In the genomic region with DNA sequence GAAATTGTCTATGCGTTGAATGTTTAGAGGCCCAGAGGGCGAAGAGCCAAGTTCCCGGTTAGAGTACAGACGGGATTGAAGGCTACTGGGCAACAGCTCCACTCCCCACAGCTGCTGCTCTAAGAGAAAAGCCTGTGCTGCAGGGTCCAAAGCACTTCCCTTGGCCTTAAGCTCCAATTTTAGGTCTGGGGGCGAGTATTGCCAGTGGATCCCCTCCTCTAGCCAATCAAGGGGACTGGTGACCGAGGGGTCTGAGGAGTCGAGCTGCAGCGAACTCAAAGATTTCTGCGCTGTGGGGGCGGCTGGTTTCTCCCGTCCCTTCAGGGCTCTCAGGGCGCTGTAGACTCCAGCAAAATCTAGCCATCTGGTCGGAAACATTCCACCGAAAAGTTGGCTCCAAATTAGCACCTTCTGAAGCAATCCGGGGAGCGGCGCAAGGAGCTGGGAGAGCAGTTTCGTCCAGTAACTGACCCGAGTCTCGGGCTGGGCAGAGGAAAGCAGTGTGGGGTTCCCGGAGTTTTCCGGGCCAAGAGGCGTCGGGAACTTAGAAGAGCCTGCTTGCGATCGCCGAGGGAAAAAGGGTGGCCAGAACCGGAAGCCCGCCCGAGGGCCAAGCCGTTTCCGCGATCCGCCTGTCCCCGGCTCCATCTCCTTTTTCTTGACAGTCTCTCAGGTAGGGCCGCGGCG, we compare ENCODE assay signal across 8 cellular contexts. TPM values are rescaled to one million over a fixed set of nuclear protein-coding genes. Genes with fewer than 3 reads are reported as not detected.
DNase-seq lines count a peak whose midpoint lies in the region; ATAC-seq and TF ChIP-seq lines count a peak whose summit lies in the region.

No MANE protein-coding gene starts in this region.

- peak; percentile 17 for DNase-seq in stimulated activated CD4-positive, alpha-beta T cell treated with anti-CD3 and anti-CD28 coated beads, Interleukin-12 subunit alpha, Interleukin-12 subunit beta, amount 100 ng/mL, for 4 hours
- no peak for DNase-seq in stimulated activated CD4-positive, alpha-beta T cell treated with anti-CD3 and anti-CD28 coated beads, Interleukin-4, amount 100 ng/mL, for 4 hours
- DNase-seq in HFFc6 (peak; percentile 15), MV-4-11 (lab: John Stamatoyannopoulos, UW) (peak; percentile 33), foreskin keratinocyte (no peak), neuronal stem cell (ENCODE audit: low spot score) (no peak), NCI-H1930 (lab: John Stamatoyannopoulos, UW) (no peak)

- no peak for TF ChIP-seq CTCF in HFFc6 (IDR thresholded peaks at IDR 0.05)
- no peak for TF ChIP-seq CTCF in foreskin keratinocyte (conservative IDR thresholded peaks at IDR 0.05)

- peak overlapping the region; percentile 97 for H3K9ac ChIP-seq in neuronal stem cell (ENCODE audit: low read depth, low read length, poor library complexity)

- peak overlapping the region; percentile 69 for H3K23ac ChIP-seq in neuronal stem cell (ENCODE audit: low read depth, low read length, poor library complexity)

- H3K27ac ChIP-seq in foreskin keratinocyte (peak overlapping the region; percentile 82), neuronal stem cell (replicated peaks; ENCODE audit: low read length) (peak overlapping the region; percentile 79)

- peaks cover 2 to 46% of the 10 kb centered on the region in 2 donors for H3K36me3 ChIP-seq in neuronal stem cell (replicated peaks in 1 of 2; ENCODE audit: control insufficient read depth in 2 of 2, insufficient read depth in 2 of 2, low read length in 2 of 2)

- H2BK5ac ChIP-seq in neuronal stem cell (ENCODE audit: low read length): peak overlapping the region; percentile 25

- no peaks in the 10 kb centered on the region for H3K27me3 ChIP-seq in foreskin keratinocyte
- no peaks in the 10 kb centered on the region for H3K27me3 ChIP-seq in neuronal stem cell (ENCODE audit: control insufficient read depth in 3 of 3, insufficient read depth in 3 of 3, low read depth in 1 of 3, low read length in 3 of 3)

- H3K4me1 ChIP-seq in foreskin keratinocyte (peaks cover 9% of the 10 kb centered on the region), neuronal stem cell (ENCODE audit: control insufficient read depth in 2 of 2, insufficient read depth in 1 of 2, low read depth in 1 of 2, low read length in 2 of 2) (no peaks in the 10 kb centered on the region)

- H2BK15ac ChIP-seq in neuronal stem cell (ENCODE audit: low read length): peak overlapping the region; percentile 2

- H3K14ac ChIP-seq in neuronal stem cell (ENCODE audit: low read length): no peak overlapping the region

- peak overlapping the region; percentile 78 for H3K4me2 ChIP-seq in neuronal stem cell (ENCODE audit: insufficient read depth, low read length, poor library complexity, severe bottlenecking)

- no peak overlapping the region for H4K8ac ChIP-seq in neuronal stem cell (ENCODE audit: low read depth, low read length)

- no peak overlapping the region for H2BK12ac ChIP-seq in neuronal stem cell (ENCODE audit: low read length)

- H3K9me3 ChIP-seq in neuronal stem cell (replicated peaks in 1 of 2; ENCODE audit: control insufficient read depth in 2 of 2, insufficient read depth in 1 of 2, low read depth in 1 of 2, low read length in 2 of 2): no peaks in the 10 kb centered on the region

- H2AK5ac ChIP-seq in neuronal stem cell (ENCODE audit: low read depth, low read length): peak overlapping the region; percentile 1

- H3K27ac Mint-ChIP-seq in HFFc6: peak overlapping the region; percentile 99
- H3K27ac Mint-ChIP-seq in activated T-helper 17 cell treated with anti-CD3 and anti-CD28 coated beads, Interleukin-2, amount 50 U/mL, for 72 hours: peak overlapping the region; percentile 99

- no peak overlapping the region for H3K4ac ChIP-seq in neuronal stem cell (ENCODE audit: low read length)

- whole genome bisulfite sequencing in neuronal stem cell (ENCODE audit: extremely low coverage in 2 of 2, insufficient read length in 2 of 2, insufficient replicate concordance in 1 of 2), 2 donors: no CpG with 5 or more reads among the region's 38 CpGs

- no peaks in the 10 kb centered on the region for H3K9me3 Mint-ChIP-seq in HFFc6
- H3K9me3 Mint-ChIP-seq in activated T-helper 17 cell treated with anti-CD3 and anti-CD28 coated beads, Interleukin-2, amount 50 U/mL, for 72 hours: no peaks in the 10 kb centered on the region

- H4K91ac ChIP-seq in neuronal stem cell (ENCODE audit: low read depth, low read length, poor library complexity): no peak overlapping the region

- H3K36me3 Mint-ChIP-seq in HFFc6 (ENCODE audit: low read depth): peaks cover 46% of the 10 kb centered on the region
- H3K36me3 Mint-ChIP-seq in activated T-helper 17 cell treated with anti-CD3 and anti-CD28 coated beads, Interleukin-2, amount 50 U/mL, for 72 hours (ENCODE audit: low read depth): peaks cover 60% of the 10 kb centered on the region

- peak overlapping the region; percentile 89 for H2AFZ ChIP-seq in neuronal stem cell (ENCODE audit: low read length)

- no peak overlapping the region for H2BK120ac ChIP-seq in neuronal stem cell (ENCODE audit: low read depth, low read length)

- H3K4me1 Mint-ChIP-seq in HFFc6 (ENCODE audit: low read depth): peaks cover 12% of the 10 kb centered on the region
- peaks cover 4% of the 10 kb centered on the region for H3K4me1 Mint-ChIP-seq in activated T-helper 17 cell treated with anti-CD3 and anti-CD28 coated beads, Interleukin-2, amount 50 U/mL, for 72 hours

- H3K4me3 Mint-ChIP-seq in HFFc6: peak overlapping the region; percentile 99
- H3K4me3 Mint-ChIP-seq in activated T-helper 17 cell treated with anti-CD3 and anti-CD28 coated beads, Interleukin-2, amount 50 U/mL, for 72 hours: peak overlapping the region; percentile 98

- peaks cover 10% of the 10 kb centered on the region; the same call in 1 of the 2 replicates for H3K27me3 Mint-ChIP-seq in HFFc6 (ENCODE audit: insufficient read depth)
- H3K27me3 Mint-ChIP-seq in activated T-helper 17 cell treated with anti-CD3 and anti-CD28 coated beads, Interleukin-2, amount 50 U/mL, for 72 hours: no peaks in the 10 kb centered on the region

- H3K79me1 ChIP-seq in neuronal stem cell (ENCODE audit: low read depth, low read length): no peaks in the 10 kb centered on the region

- ATAC-seq in activated T-helper 17 cell treated with anti-CD3 and anti-CD28 coated beads, Interleukin-2, amount 50 U/mL, for 72 hours (replicated peaks): peak; percentile 42
- ATAC-seq in foreskin keratinocyte: peak; percentile 26

- peak overlapping the region; percentile 91 to 98 for H3K4me3 ChIP-seq in neuronal stem cell (ENCODE audit: low read length in 2 of 2)

- H3K18ac ChIP-seq in neuronal stem cell (ENCODE audit: low read length): peak overlapping the region; percentile 91

RNA-seq across cellular contexts. Expression of a gene that starts 0.7 kb away (rescaled TPM):
- 10 to 100 TPM; 27.4 to 34.8 (median 30.9) TPM for total RNA-seq in HFFc6 (2021; fragmentation: NEBNext Ultra II Directional; extraction: Animal tissue kit (Norgen Biotek cat#: 25700))
- total RNA-seq in activated T-helper 17 cell treated with anti-CD3 and anti-CD28 coated beads, Interleukin-2, amount 50 U/mL, for 72 hours: 10 to 100 TPM; 63.9 to 71.6 TPM
- total RNA-seq in foreskin keratinocyte: 28.8 TPM in 2 replicates
- 7.0 and 8.8 TPM in 2 replicates for polyA plus RNA-seq in foreskin keratinocyte
- 18.4 TPM for polyA plus RNA-seq in neuronal stem cell (2013, experiment 1 of 2)
- 19.2 TPM for polyA plus RNA-seq in neuronal stem cell (2013, experiment 2 of 2)

RNA-seq across cellular contexts. Expression of a gene that starts 51.2 kb away (rescaled TPM):
- 1 to 10 TPM; 1.3 to 2.4 (median 1.5) TPM for total RNA-seq in HFFc6 (2021; fragmentation: NEBNext Ultra II Directional; extraction: Animal tissue kit (Norgen Biotek cat#: 25700))
- 1 to 10 TPM in 1 of 2 donors, under 1 TPM in 1; 0.37 to 1.3 TPM for total RNA-seq in activated T-helper 17 cell treated with anti-CD3 and anti-CD28 coated beads, Interleukin-2, amount 50 U/mL, for 72 hours
- 4.4 and 6.0 TPM in 2 replicates for total RNA-seq in foreskin keratinocyte
- 2.0 and 2.4 TPM in 2 replicates for polyA plus RNA-seq in foreskin keratinocyte
- polyA plus RNA-seq in neuronal stem cell (2013, experiment 1 of 2): 0.49 TPM
- 0.48 TPM for polyA plus RNA-seq in neuronal stem cell (2013, experiment 2 of 2)

Comparison
In these comparisons a context has a peak if more than half of its experiments do, and no peak if none do; other contexts are left out.
1. DNase-seq: peak in stimulated activated CD4-positive, alpha-beta T cell treated with anti-CD3 and anti-CD28 coated beads, Interleukin-12 subunit alpha, Interleukin-12 subunit beta, amount 100 ng/mL, for 4 hours (single experiment), HFFc6 (single experiment) and MV-4-11 (single experiment); none in stimulated activated CD4-positive, alpha-beta T cell treated with anti-CD3 and anti-CD28 coated beads, Interleukin-4, amount 100 ng/mL, for 4 hours (0 of 2), foreskin keratinocyte (0 of 2), neuronal stem cell (single experiment) and NCI-H1930 (0 of 2).